Comparison of ENCODE assay signal across 1 cellular context in the genomic region with DNA sequence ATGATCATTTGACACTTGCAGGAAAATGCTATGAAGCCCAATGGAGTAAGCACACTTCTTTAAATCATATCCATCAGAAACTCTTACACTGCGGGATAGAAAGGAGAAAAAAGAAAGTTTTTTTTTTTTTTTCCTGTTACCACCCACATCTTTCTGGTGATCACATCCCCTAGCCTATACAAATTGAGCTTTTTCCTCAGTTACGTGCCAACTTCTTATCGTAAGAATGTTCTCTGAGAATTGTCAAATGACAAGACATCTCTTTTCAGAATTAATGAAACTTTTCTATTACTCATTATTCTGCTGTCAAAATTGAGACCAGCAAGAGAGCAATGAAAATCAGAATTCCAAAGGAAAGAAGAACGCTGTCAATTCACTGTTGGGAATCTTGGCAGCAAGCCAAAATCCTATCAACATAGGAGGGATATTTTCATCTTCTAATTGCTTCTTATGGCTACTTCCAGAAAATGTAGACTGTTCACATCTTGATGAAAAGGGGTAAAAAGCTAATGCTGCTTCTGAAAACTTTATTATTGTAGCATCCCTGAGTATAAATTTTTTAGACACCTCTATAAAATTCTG.
TF ChIP-seq lines count a peak whose summit lies in the region.

No MANE protein-coding gene starts in this region.

TF ChIP-seq in HEK293, 187 proteins besides CTCF, POLR2A, EP300 and RAD21 (continued from another document and continues in another):
- TF ChIP-seq, protein P1, sequence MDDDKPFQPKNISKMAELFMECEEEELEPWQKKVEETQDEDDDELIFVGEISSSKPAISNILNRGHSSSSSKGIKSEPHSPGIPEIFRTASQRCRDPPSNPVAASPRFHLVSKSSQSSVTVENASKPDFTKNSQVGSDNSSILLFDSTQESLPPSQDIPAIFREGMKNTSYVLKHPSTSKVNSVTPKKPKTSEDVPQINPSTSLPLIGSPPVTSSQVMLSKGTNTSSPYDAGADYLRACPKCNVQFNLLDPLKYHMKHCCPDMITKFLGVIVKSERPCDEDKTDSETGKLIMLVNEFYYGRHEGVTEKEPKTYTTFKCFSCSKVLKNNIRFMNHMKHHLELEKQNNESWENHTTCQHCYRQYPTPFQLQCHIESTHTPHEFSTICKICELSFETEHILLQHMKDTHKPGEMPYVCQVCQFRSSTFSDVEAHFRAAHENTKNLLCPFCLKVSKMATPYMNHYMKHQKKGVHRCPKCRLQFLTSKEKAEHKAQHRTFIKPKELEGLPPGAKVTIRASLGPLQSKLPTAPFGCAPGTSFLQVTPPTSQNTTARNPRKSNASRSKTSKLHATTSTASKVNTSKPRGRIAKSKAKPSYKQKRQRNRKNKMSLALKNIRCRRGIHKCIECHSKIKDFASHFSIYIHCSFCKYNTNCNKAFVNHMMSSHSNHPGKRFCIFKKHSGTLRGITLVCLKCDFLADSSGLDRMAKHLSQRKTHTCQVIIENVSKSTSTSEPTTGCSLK (tag by site-specific recombination; IDR thresholded peaks at IDR 0.05) = no peak
- no peak for TF ChIP-seq YY2 (tag by site-specific recombination; IDR thresholded peaks at IDR 0.05)
- peak; percentile 90; the same call in 1 of the 2 replicates for TF ChIP-seq ZNF626 (tag by site-specific recombination; IDR thresholded peaks at IDR 0.05)
- TF ChIP-seq ZNF169 (tag by site-specific recombination; IDR thresholded peaks at IDR 0.05) = no peak
- TF ChIP-seq ZNF404 (tag by site-specific recombination; IDR thresholded peaks at IDR 0.05) = no peak
- TF ChIP-seq ZNF366 (tag by site-specific recombination; conservative IDR thresholded peaks at IDR 0.05) = no peak
- TF ChIP-seq ZNF112 (tag by site-specific recombination; IDR thresholded peaks at IDR 0.05) = peak; percentile 64; the same call in 1 of the 2 replicates
- TF ChIP-seq REPIN1 (tag by site-specific recombination; IDR thresholded peaks at IDR 0.05; ENCODE audit: low read depth) = no peak
- TF ChIP-seq, protein P2, sequence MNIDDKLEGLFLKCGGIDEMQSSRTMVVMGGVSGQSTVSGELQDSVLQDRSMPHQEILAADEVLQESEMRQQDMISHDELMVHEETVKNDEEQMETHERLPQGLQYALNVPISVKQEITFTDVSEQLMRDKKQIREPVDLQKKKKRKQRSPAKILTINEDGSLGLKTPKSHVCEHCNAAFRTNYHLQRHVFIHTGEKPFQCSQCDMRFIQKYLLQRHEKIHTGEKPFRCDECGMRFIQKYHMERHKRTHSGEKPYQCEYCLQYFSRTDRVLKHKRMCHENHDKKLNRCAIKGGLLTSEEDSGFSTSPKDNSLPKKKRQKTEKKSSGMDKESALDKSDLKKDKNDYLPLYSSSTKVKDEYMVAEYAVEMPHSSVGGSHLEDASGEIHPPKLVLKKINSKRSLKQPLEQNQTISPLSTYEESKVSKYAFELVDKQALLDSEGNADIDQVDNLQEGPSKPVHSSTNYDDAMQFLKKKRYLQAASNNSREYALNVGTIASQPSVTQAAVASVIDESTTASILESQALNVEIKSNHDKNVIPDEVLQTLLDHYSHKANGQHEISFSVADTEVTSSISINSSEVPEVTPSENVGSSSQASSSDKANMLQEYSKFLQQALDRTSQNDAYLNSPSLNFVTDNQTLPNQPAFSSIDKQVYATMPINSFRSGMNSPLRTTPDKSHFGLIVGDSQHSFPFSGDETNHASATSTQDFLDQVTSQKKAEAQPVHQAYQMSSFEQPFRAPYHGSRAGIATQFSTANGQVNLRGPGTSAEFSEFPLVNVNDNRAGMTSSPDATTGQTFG (tag by site-specific recombination; IDR thresholded peaks at IDR 0.05; ENCODE audit: borderline replicate concordance) = no peak
- no peak for TF ChIP-seq ZNF211 (tag by site-specific recombination; IDR thresholded peaks at IDR 0.05; ENCODE audit: low read depth)
- no peak for TF ChIP-seq ZNF2 (tag by site-specific recombination; IDR thresholded peaks at IDR 0.05)
- TF ChIP-seq ZNF19 (tag by site-specific recombination; IDR thresholded peaks at IDR 0.05; ENCODE audit: low read depth) = no peak
- TF ChIP-seq ZNF501 (tag by site-specific recombination; IDR thresholded peaks at IDR 0.05) = no peak
- TF ChIP-seq, protein P3, sequence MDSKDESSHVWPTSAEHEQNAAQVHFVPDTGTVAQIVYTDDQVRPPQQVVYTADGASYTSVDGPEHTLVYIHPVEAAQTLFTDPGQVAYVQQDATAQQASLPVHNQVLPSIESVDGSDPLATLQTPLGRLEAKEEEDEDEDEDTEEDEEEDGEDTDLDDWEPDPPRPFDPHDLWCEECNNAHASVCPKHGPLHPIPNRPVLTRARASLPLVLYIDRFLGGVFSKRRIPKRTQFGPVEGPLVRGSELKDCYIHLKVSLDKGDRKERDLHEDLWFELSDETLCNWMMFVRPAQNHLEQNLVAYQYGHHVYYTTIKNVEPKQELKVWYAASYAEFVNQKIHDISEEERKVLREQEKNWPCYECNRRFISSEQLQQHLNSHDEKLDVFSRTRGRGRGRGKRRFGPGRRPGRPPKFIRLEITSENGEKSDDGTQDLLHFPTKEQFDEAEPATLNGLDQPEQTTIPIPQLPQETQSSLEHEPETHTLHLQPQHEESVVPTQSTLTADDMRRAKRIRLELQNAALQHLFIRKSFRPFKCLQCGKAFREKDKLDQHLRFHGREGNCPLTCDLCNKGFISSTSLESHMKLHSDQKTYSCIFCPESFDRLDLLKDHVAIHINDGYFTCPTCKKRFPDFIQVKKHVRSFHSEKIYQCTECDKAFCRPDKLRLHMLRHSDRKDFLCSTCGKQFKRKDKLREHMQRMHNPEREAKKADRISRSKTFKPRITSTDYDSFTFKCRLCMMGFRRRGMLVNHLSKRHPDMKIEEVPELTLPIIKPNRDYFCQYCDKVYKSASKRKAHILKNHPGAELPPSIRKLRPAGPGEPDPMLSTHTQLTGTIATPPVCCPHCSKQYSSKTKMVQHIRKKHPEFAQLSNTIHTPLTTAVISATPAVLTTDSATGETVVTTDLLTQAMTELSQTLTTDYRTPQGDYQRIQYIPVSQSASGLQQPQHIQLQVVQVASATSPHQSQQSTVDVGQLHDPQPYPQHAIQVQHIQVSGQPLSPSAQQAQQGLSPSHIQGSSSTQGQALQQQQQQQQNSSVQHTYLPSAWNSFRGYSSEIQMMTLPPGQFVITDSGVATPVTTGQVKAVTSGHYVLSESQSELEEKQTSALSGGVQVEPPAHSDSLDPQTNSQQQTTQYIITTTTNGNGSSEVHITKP (tag by site-specific recombination; IDR thresholded peaks at IDR 0.05) = no peak
- no peak for TF ChIP-seq MZF1 (tag by site-specific recombination; IDR thresholded peaks at IDR 0.05; ENCODE audit: borderline replicate concordance)
- peak; percentile 83 for TF ChIP-seq ZNF544 (tag by site-specific recombination; IDR thresholded peaks at IDR 0.05)
- TF ChIP-seq, protein P4, sequence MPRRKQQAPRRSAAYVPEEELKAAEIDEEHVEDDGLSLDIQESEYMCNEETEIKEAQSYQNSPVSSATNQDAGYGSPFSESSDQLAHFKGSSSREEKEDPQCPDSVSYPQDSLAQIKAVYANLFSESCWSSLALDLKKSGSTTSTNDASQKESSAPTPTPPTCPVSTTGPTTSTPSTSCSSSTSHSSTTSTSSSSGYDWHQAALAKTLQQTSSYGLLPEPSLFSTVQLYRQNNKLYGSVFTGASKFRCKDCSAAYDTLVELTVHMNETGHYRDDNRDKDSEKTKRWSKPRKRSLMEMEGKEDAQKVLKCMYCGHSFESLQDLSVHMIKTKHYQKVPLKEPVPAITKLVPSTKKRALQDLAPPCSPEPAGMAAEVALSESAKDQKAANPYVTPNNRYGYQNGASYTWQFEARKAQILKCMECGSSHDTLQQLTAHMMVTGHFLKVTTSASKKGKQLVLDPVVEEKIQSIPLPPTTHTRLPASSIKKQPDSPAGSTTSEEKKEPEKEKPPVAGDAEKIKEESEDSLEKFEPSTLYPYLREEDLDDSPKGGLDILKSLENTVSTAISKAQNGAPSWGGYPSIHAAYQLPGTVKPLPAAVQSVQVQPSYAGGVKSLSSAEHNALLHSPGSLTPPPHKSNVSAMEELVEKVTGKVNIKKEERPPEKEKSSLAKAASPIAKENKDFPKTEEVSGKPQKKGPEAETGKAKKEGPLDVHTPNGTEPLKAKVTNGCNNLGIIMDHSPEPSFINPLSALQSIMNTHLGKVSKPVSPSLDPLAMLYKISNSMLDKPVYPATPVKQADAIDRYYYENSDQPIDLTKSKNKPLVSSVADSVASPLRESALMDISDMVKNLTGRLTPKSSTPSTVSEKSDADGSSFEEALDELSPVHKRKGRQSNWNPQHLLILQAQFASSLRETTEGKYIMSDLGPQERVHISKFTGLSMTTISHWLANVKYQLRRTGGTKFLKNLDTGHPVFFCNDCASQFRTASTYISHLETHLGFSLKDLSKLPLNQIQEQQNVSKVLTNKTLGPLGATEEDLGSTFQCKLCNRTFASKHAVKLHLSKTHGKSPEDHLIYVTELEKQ (tag by site-specific recombination; IDR thresholded peaks at IDR 0.05; ENCODE audit: borderline replicate concordance) = no peak
- peak; percentile 77; the same call in 1 of the 2 replicates for TF ChIP-seq ZNF350 (tag by site-specific recombination; IDR thresholded peaks at IDR 0.05)
- no peak for TF ChIP-seq ZSCAN16 (tag by site-specific recombination; IDR thresholded peaks at IDR 0.05)
- TF ChIP-seq, protein P5, sequence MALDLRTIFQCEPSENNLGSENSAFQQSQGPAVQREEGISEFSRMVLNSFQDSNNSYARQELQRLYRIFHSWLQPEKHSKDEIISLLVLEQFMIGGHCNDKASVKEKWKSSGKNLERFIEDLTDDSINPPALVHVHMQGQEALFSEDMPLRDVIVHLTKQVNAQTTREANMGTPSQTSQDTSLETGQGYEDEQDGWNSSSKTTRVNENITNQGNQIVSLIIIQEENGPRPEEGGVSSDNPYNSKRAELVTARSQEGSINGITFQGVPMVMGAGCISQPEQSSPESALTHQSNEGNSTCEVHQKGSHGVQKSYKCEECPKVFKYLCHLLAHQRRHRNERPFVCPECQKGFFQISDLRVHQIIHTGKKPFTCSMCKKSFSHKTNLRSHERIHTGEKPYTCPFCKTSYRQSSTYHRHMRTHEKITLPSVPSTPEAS (tag by site-specific recombination; IDR thresholded peaks at IDR 0.05) = no peak
- TF ChIP-seq, protein P6, sequence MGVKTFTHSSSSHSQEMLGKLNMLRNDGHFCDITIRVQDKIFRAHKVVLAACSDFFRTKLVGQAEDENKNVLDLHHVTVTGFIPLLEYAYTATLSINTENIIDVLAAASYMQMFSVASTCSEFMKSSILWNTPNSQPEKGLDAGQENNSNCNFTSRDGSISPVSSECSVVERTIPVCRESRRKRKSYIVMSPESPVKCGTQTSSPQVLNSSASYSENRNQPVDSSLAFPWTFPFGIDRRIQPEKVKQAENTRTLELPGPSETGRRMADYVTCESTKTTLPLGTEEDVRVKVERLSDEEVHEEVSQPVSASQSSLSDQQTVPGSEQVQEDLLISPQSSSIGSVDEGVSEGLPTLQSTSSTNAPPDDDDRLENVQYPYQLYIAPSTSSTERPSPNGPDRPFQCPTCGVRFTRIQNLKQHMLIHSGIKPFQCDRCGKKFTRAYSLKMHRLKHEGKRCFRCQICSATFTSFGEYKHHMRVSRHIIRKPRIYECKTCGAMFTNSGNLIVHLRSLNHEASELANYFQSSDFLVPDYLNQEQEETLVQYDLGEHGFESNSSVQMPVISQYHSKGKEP (tag by site-specific recombination; IDR thresholded peaks at IDR 0.05) = peak; percentile 81
- peak; percentile 73; the same call in 1 of the 2 replicates for TF ChIP-seq ZNF214 (tag by site-specific recombination; IDR thresholded peaks at IDR 0.05; ENCODE audit: borderline replicate concordance)
- TF ChIP-seq ZBTB20 (tag by site-specific recombination; IDR thresholded peaks at IDR 0.05) = no peak
- TF ChIP-seq ZNF548 (tag by site-specific recombination; IDR thresholded peaks at IDR 0.05) = no peak
- TF ChIP-seq ZNF747 (tag by site-specific recombination; IDR thresholded peaks at IDR 0.05) = no peak
- peak; percentile 42 for TF ChIP-seq ZNF510 (tag by site-specific recombination; IDR thresholded peaks at IDR 0.05; ENCODE audit: insufficient replicate concordance)
- TF ChIP-seq, protein P7, sequence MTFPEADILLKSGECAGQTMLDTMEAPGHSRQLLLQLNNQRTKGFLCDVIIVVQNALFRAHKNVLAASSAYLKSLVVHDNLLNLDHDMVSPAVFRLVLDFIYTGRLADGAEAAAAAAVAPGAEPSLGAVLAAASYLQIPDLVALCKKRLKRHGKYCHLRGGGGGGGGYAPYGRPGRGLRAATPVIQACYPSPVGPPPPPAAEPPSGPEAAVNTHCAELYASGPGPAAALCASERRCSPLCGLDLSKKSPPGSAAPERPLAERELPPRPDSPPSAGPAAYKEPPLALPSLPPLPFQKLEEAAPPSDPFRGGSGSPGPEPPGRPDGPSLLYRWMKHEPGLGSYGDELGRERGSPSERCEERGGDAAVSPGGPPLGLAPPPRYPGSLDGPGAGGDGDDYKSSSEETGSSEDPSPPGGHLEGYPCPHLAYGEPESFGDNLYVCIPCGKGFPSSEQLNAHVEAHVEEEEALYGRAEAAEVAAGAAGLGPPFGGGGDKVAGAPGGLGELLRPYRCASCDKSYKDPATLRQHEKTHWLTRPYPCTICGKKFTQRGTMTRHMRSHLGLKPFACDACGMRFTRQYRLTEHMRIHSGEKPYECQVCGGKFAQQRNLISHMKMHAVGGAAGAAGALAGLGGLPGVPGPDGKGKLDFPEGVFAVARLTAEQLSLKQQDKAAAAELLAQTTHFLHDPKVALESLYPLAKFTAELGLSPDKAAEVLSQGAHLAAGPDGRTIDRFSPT (tag by site-specific recombination; IDR thresholded peaks at IDR 0.05) = no peak
- TF ChIP-seq, protein P8, sequence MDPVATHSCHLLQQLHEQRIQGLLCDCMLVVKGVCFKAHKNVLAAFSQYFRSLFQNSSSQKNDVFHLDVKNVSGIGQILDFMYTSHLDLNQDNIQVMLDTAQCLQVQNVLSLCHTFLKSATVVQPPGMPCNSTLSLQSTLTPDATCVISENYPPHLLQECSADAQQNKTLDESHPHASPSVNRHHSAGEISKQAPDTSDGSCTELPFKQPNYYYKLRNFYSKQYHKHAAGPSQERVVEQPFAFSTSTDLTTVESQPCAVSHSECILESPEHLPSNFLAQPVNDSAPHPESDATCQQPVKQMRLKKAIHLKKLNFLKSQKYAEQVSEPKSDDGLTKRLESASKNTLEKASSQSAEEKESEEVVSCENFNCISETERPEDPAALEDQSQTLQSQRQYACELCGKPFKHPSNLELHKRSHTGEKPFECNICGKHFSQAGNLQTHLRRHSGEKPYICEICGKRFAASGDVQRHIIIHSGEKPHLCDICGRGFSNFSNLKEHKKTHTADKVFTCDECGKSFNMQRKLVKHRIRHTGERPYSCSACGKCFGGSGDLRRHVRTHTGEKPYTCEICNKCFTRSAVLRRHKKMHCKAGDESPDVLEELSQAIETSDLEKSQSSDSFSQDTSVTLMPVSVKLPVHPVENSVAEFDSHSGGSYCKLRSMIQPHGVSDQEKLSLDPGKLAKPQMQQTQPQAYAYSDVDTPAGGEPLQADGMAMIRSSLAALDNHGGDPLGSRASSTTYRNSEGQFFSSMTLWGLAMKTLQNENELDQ (tag by site-specific recombination; IDR thresholded peaks at IDR 0.05; ENCODE audit: low read depth) = no peak
- TF ChIP-seq ZFHX2 (tag by site-specific recombination; conservative IDR thresholded peaks at IDR 0.05) = no peak
- no peak for TF ChIP-seq ZNF48 (tag by site-specific recombination; IDR thresholded peaks at IDR 0.05)
- TF ChIP-seq OSR2 (tag by site-specific recombination; IDR thresholded peaks at IDR 0.05) = no peak
- no peak for TF ChIP-seq ZNF560 (tag by site-specific recombination; IDR thresholded peaks at IDR 0.05; ENCODE audit: borderline replicate concordance)
- peak; percentile 51; the same call in 1 of the 2 replicates for TF ChIP-seq ZNF677 (tag by site-specific recombination; IDR thresholded peaks at IDR 0.05)
- TF ChIP-seq ZSCAN23 (tag by site-specific recombination; IDR thresholded peaks at IDR 0.05) = no peak
- no peak for TF ChIP-seq ZNF138 (tag by site-specific recombination; IDR thresholded peaks at IDR 0.05; ENCODE audit: borderline replicate concordance)
- no peak for TF ChIP-seq EGR2 (tag by site-specific recombination; IDR thresholded peaks at IDR 0.05; ENCODE audit: low read depth)
- no peak for TF ChIP-seq ZEB2 (tag by site-specific recombination; IDR thresholded peaks at IDR 0.05)
- TF ChIP-seq ZNF785 (tag by site-specific recombination; IDR thresholded peaks at IDR 0.05) = no peak
- TF ChIP-seq OVOL3 (tag by site-specific recombination; IDR thresholded peaks at IDR 0.05) = no peak
- no peak for TF ChIP-seq ZNF596 (tag by site-specific recombination; IDR thresholded peaks at IDR 0.05)
